Comparison of ENCODE assay signal across 12 cellular contexts in the genomic region with DNA sequence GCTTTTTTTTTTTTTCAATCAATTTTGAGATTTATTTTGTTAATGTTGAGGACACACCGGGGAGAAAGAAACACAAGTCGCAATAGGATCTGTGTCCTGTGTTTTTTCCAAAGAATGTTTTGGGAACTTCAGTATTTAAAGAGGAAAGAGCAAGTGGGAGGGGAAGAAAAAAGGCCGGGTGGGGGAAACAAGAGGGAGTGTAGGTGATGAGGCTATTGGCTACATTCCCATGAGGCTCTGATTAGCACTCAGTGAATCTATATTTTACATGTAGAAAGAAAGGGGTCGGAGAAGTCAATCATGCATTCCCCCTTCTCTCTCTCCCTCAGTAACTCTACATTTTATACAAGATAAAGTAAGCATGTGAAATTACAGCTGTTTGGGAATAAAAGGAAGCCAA. TPM values are rescaled to one million over a fixed set of nuclear protein-coding genes. Genes with fewer than 3 reads are reported as not detected.
DNase-seq lines count a peak whose midpoint lies in the region; ATAC-seq lines count a peak whose summit lies in the region.
"Had no signal": no experiment of that assay in that cellular context is flagged by ENCODE, and none has a peak within 500 bp of the region (broad histone marks: within the 10 kb centered on the region; RNA-seq: fewer than 3 reads in every experiment).

No MANE protein-coding gene starts in this region.

- H3K9ac ChIP-seq in HUES64 (ENCODE audit: low read depth, low read length) = peak overlapping the region; percentile 56; the same call in 1 of the 2 replicates

- intact Hi-C loops in right cardiac atrium (cut with DNase I) = no loop called here

- peaks cover 15% of the 10 kb centered on the region for H3K36me3 ChIP-seq in HUES64 (ENCODE audit: insufficient read depth, low read length)

- H3K27ac ChIP-seq in HUES64 (ENCODE audit: low read depth, low read length) = peak overlapping the region; percentile 8; the same call in 1 of the 2 replicates
- H3K27ac ChIP-seq in right cardiac atrium (ENCODE audit: low read length) = peak overlapping the region; percentile 93
- H3K27ac ChIP-seq in temporal lobe (ENCODE audit: low read depth, low read length) = peak overlapping the region; percentile 76

- ATAC-seq in right cardiac atrium (peak in 1 of 2 donors; percentile 1), GM18873 (IDR thresholded peaks at IDR 0.05; ENCODE audit: low FRiP score, unreplicated experiment) (no peak), GM21367 (IDR thresholded peaks at IDR 0.05; ENCODE audit: unreplicated experiment) (no peak)
- ATAC-seq: activated T-cell treated with anti-CD3 and anti-CD28 coated beads, Interleukin-2, amount 50 U/mL, for 4 hours had no signal

- H3K4me1 ChIP-seq in HUES64 (ENCODE audit: insufficient read depth, low read length) (peaks cover 17% of the 10 kb centered on the region), right cardiac atrium (ENCODE audit: control insufficient read depth, insufficient read depth, low read length) (peaks cover 3% of the 10 kb centered on the region)

- WGBS in HUES64 = 79% methylated on average over 3 of the region's 4 CpGs
- WGBS in right cardiac atrium = 31% methylated on average over 4 of the region's 4 CpGs

- H3K9me3 ChIP-seq in HUES64 (ENCODE audit: insufficient read depth, low read depth, low read length) (0 out of 2 replicates have a peak, but pooled peaks cover 11% of the 10 kb centered on the region), right cardiac atrium (ENCODE audit: control insufficient read depth, low read length) (no peaks in the 10 kb centered on the region)

- H3K4me3 ChIP-seq in HUES64 (ENCODE audit: low read length) (no peak overlapping the region), right cardiac atrium (ENCODE audit: low read length) (peak overlapping the region; percentile 40)
- H3K4me3 ChIP-seq: lung had no signal

- H3K27me3 ChIP-seq in HUES64 (ENCODE audit: insufficient read depth, low read length) (no peaks in the 10 kb centered on the region), right cardiac atrium (ENCODE audit: control insufficient read depth, insufficient read depth) (no peaks in the 10 kb centered on the region)

- DNase-seq in amniotic epithelial cell (ENCODE audit: low read depth) (peak; percentile 27), right cardiac atrium (no peak), SIG-M5 treated with dmso at 0.1 percent for 504 hours (lab: John Stamatoyannopoulos, UW; ENCODE audit: unreplicated experiment) (no peak), T-helper 1 cell (no peak)
- DNase-seq: activated T-cell treated with anti-CD3 and anti-CD28 coated beads, Interleukin-2, amount 50 U/mL, for 4 hours; foreskin melanocyte; SHP77 treated with DMSO at 0.1 percent for 48 hours had no signal

RNA-seq across cellular contexts. Expression of a gene that starts 4.1 kb away (rescaled TPM):
- 17.0 TPM for polyA plus RNA-seq in HUES64 (2013, experiment 1 of 2)
- 19.7 TPM for polyA plus RNA-seq in HUES64 (2013, experiment 2 of 2)
- total RNA-seq in right cardiac atrium (10 to 100 TPM; 24.2 to 29.8 (median 26.6) TPM), temporal lobe (45.5 TPM)
- 11.9 TPM for polyA plus RNA-seq in right cardiac atrium

Comparison
In these comparisons a context has a peak if more than half of its experiments do, and no peak if none do; other contexts are left out.
1. H3K27ac ChIP-seq: peak in every context shown above with its lines; median percentile 93 in right cardiac atrium; 76 in temporal lobe; 8 in HUES64.